In genomic region chr7:1693991-1694524, GRCh38 we compare ENCODE assay signal across 8 cellular contexts. TPM values are rescaled to one million over a fixed set of nuclear protein-coding genes. Genes with fewer than 3 reads are reported as not detected.
DNase-seq lines count a peak whose midpoint lies in the region; TF ChIP-seq lines count a peak whose summit lies in the region.

No MANE protein-coding gene starts in this region.

- no peaks in the 10 kb centered on the region for H3K9me3 ChIP-seq in ascending aorta
- no peaks in the 10 kb centered on the region for H3K9me3 ChIP-seq in vagina

- no peak overlapping the region for H3K27ac Mint-ChIP-seq in activated CD4-positive, alpha-beta memory T cell treated with anti-CD3 and anti-CD28 coated beads, Interleukin-2, amount 10 ng/mL, durations not matched to agents 7 days and 5 days

- peak; percentile 83 for DNase-seq in A172 (ENCODE audit: low spot score)
- DNase-seq in HT1080 (ENCODE audit: low read depth), result peak; percentile 26
- DNase-seq in ascending aorta (ENCODE audit: low spot score in 2 of 2), result peak; percentile 5 to 52
- DNase-seq in kidney tubule cell (ENCODE audit: low spot score), result peak; percentile 17
- DNase-seq in SIG-M5 (lab: John Stamatoyannopoulos, UW), result no peak
- no peak for DNase-seq in activated CD4-positive, alpha-beta memory T cell treated with anti-CD3 and anti-CD28 coated beads, Interleukin-2, amount 10 ng/mL, durations not matched to agents 7 days and 5 days
- DNase-seq in vagina (ENCODE audit: extremely low spot score in 2 of 2), result no peak
- DNase-seq in dedifferentiated amniotic fluid mesenchymal stem cell (ENCODE audit: extremely low spot score), result no peak

- H3K27me3 ChIP-seq in ascending aorta (no peaks in the 10 kb centered on the region), vagina (no peaks in the 10 kb centered on the region)

- intact Hi-C loops in ascending aorta (cut with DNase I), result no loop called here
- intact Hi-C loops in vagina (cut with DNase I), result no loop called here

- POLR2A ChIA-PET in activated CD4-positive, alpha-beta memory T cell treated with anti-CD3 and anti-CD28 coated beads, Interleukin-2, amount 10 ng/mL, durations not matched to agents 7 days and 5 days (lab: Charles Lee), result no interaction called here

- no peaks in the 10 kb centered on the region for H3K36me3 ChIP-seq in ascending aorta
- H3K36me3 ChIP-seq in vagina, result no peaks in the 10 kb centered on the region

- peaks cover 7% of the 10 kb centered on the region for H3K27me3 Mint-ChIP-seq in activated CD4-positive, alpha-beta memory T cell treated with anti-CD3 and anti-CD28 coated beads, Interleukin-2, amount 10 ng/mL, durations not matched to agents 7 days and 5 days

- peaks cover 5% of the 10 kb centered on the region for H3K4me1 Mint-ChIP-seq in activated CD4-positive, alpha-beta memory T cell treated with anti-CD3 and anti-CD28 coated beads, Interleukin-2, amount 10 ng/mL, durations not matched to agents 7 days and 5 days

- H3K4me1 ChIP-seq in ascending aorta, result peaks cover 0 to 6% of the 10 kb centered on the region in 2 donors
- no peaks in the 10 kb centered on the region for H3K4me1 ChIP-seq in vagina

- no peak for TF ChIP-seq POLR2A in vagina (IDR thresholded peaks at IDR 0.05)

- no peaks in the 10 kb centered on the region for H3K9me3 Mint-ChIP-seq in activated CD4-positive, alpha-beta memory T cell treated with anti-CD3 and anti-CD28 coated beads, Interleukin-2, amount 10 ng/mL, durations not matched to agents 7 days and 5 days

- CTCF ChIA-PET in activated CD4-positive, alpha-beta memory T cell treated with anti-CD3 and anti-CD28 coated beads, Interleukin-2, amount 10 ng/mL, durations not matched to agents 7 days and 5 days (lab: Charles Lee), result no interaction called here

- H3K4me3 Mint-ChIP-seq in activated CD4-positive, alpha-beta memory T cell treated with anti-CD3 and anti-CD28 coated beads, Interleukin-2, amount 10 ng/mL, durations not matched to agents 7 days and 5 days, result no peak overlapping the region

- TF ChIP-seq CTCF in ascending aorta (IDR thresholded peaks at IDR 0.05) (no peak), vagina (IDR thresholded peaks at IDR 0.05) (no peak)

- no peak overlapping the region for H3K4me3 ChIP-seq in ascending aorta
- no peak overlapping the region for H3K4me3 ChIP-seq in vagina

- H3K36me3 Mint-ChIP-seq in activated CD4-positive, alpha-beta memory T cell treated with anti-CD3 and anti-CD28 coated beads, Interleukin-2, amount 10 ng/mL, durations not matched to agents 7 days and 5 days (ENCODE audit: low read depth), result no peaks in the 10 kb centered on the region

- no peak overlapping the region for H3K27ac ChIP-seq in ascending aorta
- H3K27ac ChIP-seq in vagina, result no peak overlapping the region

RNA-seq across cellular contexts. Expression of gene ELFN1, which starts 24.0 kb away (rescaled TPM):
- 5.3 and 6.1 TPM in 2 replicates for total RNA-seq in A172 (2014; rRNA removed; shearing (Covaris generic))
- total RNA-seq in HT1080 (2014; rRNA removed; shearing (Covaris generic)), result 7.4 and 11.1 TPM in 2 replicates
- polyA plus RNA-seq in HT1080 (2015; cell fraction: cytosol; rRNA removed), result 2.6 and 2.8 TPM in 2 replicates
- polyA plus RNA-seq in HT1080 (2015; cell fraction: nucleus; rRNA removed), result 1.8 and 1.9 TPM in 2 replicates
- 7.3 TPM for total RNA-seq in ascending aorta
- total RNA-seq in activated CD4-positive, alpha-beta memory T cell treated with anti-CD3 and anti-CD28 coated beads, Interleukin-2, amount 10 ng/mL, durations not matched to agents 7 days and 5 days, result under 1 TPM in 1 of 2 experiments, not detected in 1; 0.08 TPM
- 2.2 TPM for total RNA-seq in vagina

Comparison
In these comparisons a context has a peak if more than half of its experiments do, and no peak if none do; other contexts are left out.
1. DNase-seq: peak in A172 (single experiment), HT1080 (single experiment), ascending aorta (2 of 2) and kidney tubule cell (single experiment); none in SIG-M5 (single experiment), activated CD4-positive, alpha-beta memory T cell treated with anti-CD3 and anti-CD28 coated beads, Interleukin-2, amount 10 ng/mL, durations not matched to agents 7 days and 5 days (single experiment), vagina (0 of 2) and dedifferentiated amniotic fluid mesenchymal stem cell (single experiment).